ENCODE assay signal across 28 cellular contexts in genomic region chr2:10322973-10323372, GRCh38.
"Had no signal": no experiment of that assay in that cellular context is flagged by ENCODE, and none has a peak within 500 bp of the region (broad histone marks: within the 10 kb centered on the region; RNA-seq: fewer than 3 reads in every experiment).

No MANE protein-coding gene starts in this region.

- FAIRE-seq: kidney had no signal

- H3K9me3 Mint-ChIP-seq: immature natural killer cell; stimulated activated effector memory CD8-positive, alpha-beta T cell treated with anti-CD3 and anti-CD28 coated beads, Interleukin-12 subunit alpha, Interleukin-12 subunit beta, amount 100 ng/mL, for 72 hours had no signal

- H3K27me3 ChIP-seq: ascending aorta, cardiac muscle cell, heart left ventricle, upper lobe of left lung had no signal

- DNase-seq: activated CD4-positive, alpha-beta T cell treated with anti-CD3 and anti-CD28 coated beads for 48 hours; activated CD4-positive, alpha-beta T cell treated with anti-CD3 and anti-CD28 coated beads, Interleukin-2, amount 50 U/mL, for 48 hours; activated CD8-positive, alpha-beta memory T cell treated with anti-CD3 and anti-CD28 coated beads for 24 hours; activated gamma-delta T cell; activated naive CD4-positive, alpha-beta T cell treated with anti-CD3 and anti-CD28 coated beads, Interleukin-2, amount 10 ng/mL, durations not matched to agents 7 days and 5 days; activated naive CD8-positive, alpha-beta T cell treated with anti-CD3 and anti-CD28 coated beads, Interleukin-2, amount 10 ng/mL, durations not matched to agents 7 days and 5 days; activated T-cell treated with anti-CD3 and anti-CD28 coated beads, Interleukin-2, amount 50 U/mL, for 1 hour; foreskin fibroblast; heart left ventricle; hypothalamus; immature natural killer cell; kidney; left colon; mammary epithelial cell; right cardiac atrium; stimulated activated CD4-positive, alpha-beta T cell treated with anti-CD3 and anti-CD28 coated beads, Interleukin-4, amount 100 ng/mL, for 24 hours; stimulated activated naive CD8-positive, alpha-beta T cell treated with anti-CD3 and anti-CD28 coated beads, Interleukin-15, amount 100 ng/mL, for 72 hours; substantia nigra; T-helper 17 cell; T1000; upper lobe of left lung; WERI-Rb-1 had no signal

- ATAC-seq: activated CD4-positive, CD25-positive, alpha-beta regulatory T cell treated with anti-CD3 and anti-CD28 coated beads, Interleukin-2, amount 50 U/mL, for 24 hours; esophagus mucosa; heart left ventricle; left colon; right cardiac atrium; stimulated activated effector memory CD8-positive, alpha-beta T cell treated with anti-CD3 and anti-CD28 coated beads, Interleukin-12 subunit alpha, Interleukin-12 subunit beta, amount 100 ng/mL, for 72 hours; stimulated activated naive CD8-positive, alpha-beta T cell treated with anti-CD3 and anti-CD28 coated beads, Interleukin-15, amount 100 ng/mL, for 72 hours; T-helper 17 cell had no signal

- H3K4me3 ChIP-seq: ascending aorta, cardiac muscle cell, heart left ventricle, upper lobe of left lung had no signal

- H3K9me3 ChIP-seq: ascending aorta, heart left ventricle, upper lobe of left lung had no signal

- H3K27ac Mint-ChIP-seq: activated naive CD8-positive, alpha-beta T cell treated with anti-CD3 and anti-CD28 coated beads, Interleukin-2, amount 10 ng/mL, durations not matched to agents 7 days and 5 days; immature natural killer cell; stimulated activated effector memory CD8-positive, alpha-beta T cell treated with anti-CD3 and anti-CD28 coated beads, Interleukin-12 subunit alpha, Interleukin-12 subunit beta, amount 100 ng/mL, for 72 hours; T-helper 17 cell had no signal

- H3K27ac ChIP-seq: ascending aorta, cardiac muscle cell, heart left ventricle, upper lobe of left lung, WERI-Rb-1 had no signal

- H3K4me3 Mint-ChIP-seq: activated naive CD4-positive, alpha-beta T cell treated with anti-CD3 and anti-CD28 coated beads, Interleukin-2, amount 10 ng/mL, durations not matched to agents 7 days and 5 days; activated naive CD8-positive, alpha-beta T cell treated with anti-CD3 and anti-CD28 coated beads, Interleukin-2, amount 10 ng/mL, durations not matched to agents 7 days and 5 days; brain; immature natural killer cell; stimulated activated effector memory CD8-positive, alpha-beta T cell treated with anti-CD3 and anti-CD28 coated beads, Interleukin-12 subunit alpha, Interleukin-12 subunit beta, amount 100 ng/mL, for 72 hours; stimulated activated naive CD8-positive, alpha-beta T cell treated with anti-CD3 and anti-CD28 coated beads, Interleukin-15, amount 100 ng/mL, for 72 hours; T-helper 17 cell had no signal

- H3K4me1 ChIP-seq: ascending aorta had no signal

- H3K36me3 Mint-ChIP-seq: stimulated activated effector memory CD8-positive, alpha-beta T cell treated with anti-CD3 and anti-CD28 coated beads, Interleukin-12 subunit alpha, Interleukin-12 subunit beta, amount 100 ng/mL, for 72 hours had no signal

- H3K27me3 Mint-ChIP-seq: activated naive CD4-positive, alpha-beta T cell treated with anti-CD3 and anti-CD28 coated beads, Interleukin-2, amount 10 ng/mL, durations not matched to agents 7 days and 5 days; activated naive CD8-positive, alpha-beta T cell treated with anti-CD3 and anti-CD28 coated beads, Interleukin-2, amount 10 ng/mL, durations not matched to agents 7 days and 5 days; brain; stimulated activated naive CD8-positive, alpha-beta T cell treated with anti-CD3 and anti-CD28 coated beads, Interleukin-15, amount 100 ng/mL, for 72 hours; T-helper 17 cell had no signal

- H3K36me3 ChIP-seq: ascending aorta, cardiac muscle cell, heart left ventricle, WERI-Rb-1 had no signal
